In genomic region chr17:81831957-81832607, GRCh38 we compare ENCODE assay signal across 6 cellular contexts. TPM values are rescaled to one million over a fixed set of nuclear protein-coding genes. Genes with fewer than 3 reads are reported as not detected.
DNase-seq lines count a peak whose midpoint lies in the region; TF ChIP-seq lines count a peak whose summit lies in the region.

No MANE protein-coding gene starts in this region.

- peaks cover 18% of the 10 kb centered on the region for H3K36me3 Mint-ChIP-seq in dendritic cell treated with granulocyte-macrophage colony-stimulating factor and Interleukin-4, amounts not matched to agents 40 ng/mL and 50 ng/mL, for 4 days (ENCODE audit: low read depth)

- H3K27me3 ChIP-seq in H7 (ENCODE audit: control insufficient read depth, insufficient read depth, low read length) (no peaks in the 10 kb centered on the region), SJCRH30 (no peaks in the 10 kb centered on the region), prostate gland (replicated peaks; ENCODE audit: insufficient read depth) (no peaks in the 10 kb centered on the region)

- H3K27ac ChIP-seq in SJCRH30: no peak overlapping the region
- H3K27ac ChIP-seq in prostate gland: peak overlapping the region; percentile 86

- DNase-seq in H7: no peak
- DNase-seq in SJCRH30: peak in 1 of 2 experiments; percentile 55
- no peak for DNase-seq in prostate gland (ENCODE audit: low spot score)
- DNase-seq in DMS153 treated with DMSO at 0.1 percent for 48 hours (lab: John Stamatoyannopoulos, UW; ENCODE audit: unreplicated experiment): no peak
- DNase-seq in NK-92 (lab: John Stamatoyannopoulos, UW; ENCODE audit: unreplicated experiment): no peak

- peaks cover 55% of the 10 kb centered on the region for H3K4me1 Mint-ChIP-seq in dendritic cell treated with granulocyte-macrophage colony-stimulating factor and Interleukin-4, amounts not matched to agents 40 ng/mL and 50 ng/mL, for 4 days (ENCODE audit: low read depth)

- TF ChIP-seq POLR2A in prostate gland (IDR thresholded peaks at IDR 0.05): no peak

- no peak for TF ChIP-seq CTCF in prostate gland (IDR thresholded peaks at IDR 0.05)

- H3K4me3 ChIP-seq in H7 (ENCODE audit: insufficient read depth, low read depth, low read length): peak overlapping the region; percentile 86
- H3K4me3 ChIP-seq in SJCRH30: peak overlapping the region; percentile 77
- H3K4me3 ChIP-seq in prostate gland: peak overlapping the region; percentile 78 to 79

- H3K4me1 ChIP-seq in SJCRH30 (peaks cover 12% of the 10 kb centered on the region), prostate gland (replicated peaks) (peaks cover 8% of the 10 kb centered on the region)

- no peaks in the 10 kb centered on the region for H3K9me3 Mint-ChIP-seq in dendritic cell treated with granulocyte-macrophage colony-stimulating factor and Interleukin-4, amounts not matched to agents 40 ng/mL and 50 ng/mL, for 4 days

- peak overlapping the region; percentile 97 for H3K27ac Mint-ChIP-seq in dendritic cell treated with granulocyte-macrophage colony-stimulating factor and Interleukin-4, amounts not matched to agents 40 ng/mL and 50 ng/mL, for 4 days

- H3K36me3 ChIP-seq in H7 (replicated peaks; ENCODE audit: control insufficient read depth, insufficient read depth, low read length) (no peaks in the 10 kb centered on the region), SJCRH30 (no peaks in the 10 kb centered on the region), prostate gland (no peaks in the 10 kb centered on the region)

- no peaks in the 10 kb centered on the region for H3K27me3 Mint-ChIP-seq in dendritic cell treated with granulocyte-macrophage colony-stimulating factor and Interleukin-4, amounts not matched to agents 40 ng/mL and 50 ng/mL, for 4 days

- intact Hi-C loops in dendritic cell treated with granulocyte-macrophage colony-stimulating factor and Interleukin-4, amounts not matched to agents 40 ng/mL and 50 ng/mL, for 4 days (cut with micrococcal nuclease): loop anchor here (1.0 kb wide), 1 partner anchor 10 kb away; no protein-coding TSS in a partner anchor
- intact Hi-C loops in prostate gland (cut with DNase I): no loop called here

- H3K9me3 ChIP-seq in SJCRH30 (replicated peaks) (no peaks in the 10 kb centered on the region), prostate gland (no peaks in the 10 kb centered on the region)

- 22% methylated on average over 18 of the region's 18 CpGs for WGBS in prostate gland

- peak overlapping the region; percentile 90 for H3K4me3 Mint-ChIP-seq in dendritic cell treated with granulocyte-macrophage colony-stimulating factor and Interleukin-4, amounts not matched to agents 40 ng/mL and 50 ng/mL, for 4 days

RNA-seq across cellular contexts. Expression of gene MCRIP1, which starts 1.0 kb away (rescaled TPM):
- 180 and 204 TPM in 2 replicates for total RNA-seq in H7 (2014; rRNA removed; shearing (Covaris generic))
- total RNA-seq in SJCRH30 (2014; rRNA removed; shearing (Covaris generic)): 130 and 146 TPM in 2 replicates
- total RNA-seq in prostate gland: 100 to 1,000 TPM in 1 of 2 donors, 10 to 100 TPM in 1; 83.6 to 150 TPM

RNA-seq across cellular contexts. Expression of gene PPP1R27, which starts 2.8 kb away (rescaled TPM):
- total RNA-seq in H7 (2014; rRNA removed; shearing (Covaris generic)): not detected in 2 replicates
- not detected in 2 replicates for total RNA-seq in SJCRH30 (2014; rRNA removed; shearing (Covaris generic))
- 1 to 10 TPM in 1 of 2 donors, not detected in 1; 1.6 TPM for total RNA-seq in prostate gland

RNA-seq across cellular contexts. Expression of gene GCGR, which starts 28.1 kb away (rescaled TPM):
- total RNA-seq in H7 (2014; rRNA removed; shearing (Covaris generic)): 0.07 and 0.11 TPM in 2 replicates
- 0.04 TPM in 1 of 2 replicates, not detected in the other for total RNA-seq in SJCRH30 (2014; rRNA removed; shearing (Covaris generic))
- under 1 TPM in 1 of 2 donors, not detected in 1; 0.97 TPM for total RNA-seq in prostate gland

RNA-seq across cellular contexts. Expression of gene P4HB, which starts 28.3 kb away (rescaled TPM):
- total RNA-seq in H7 (2014; rRNA removed; shearing (Covaris generic)): 421 and 528 TPM in 2 replicates
- total RNA-seq in SJCRH30 (2014; rRNA removed; shearing (Covaris generic)): 558 and 620 TPM in 2 replicates
- 1,000 to 10,000 TPM in 1 of 2 donors, 100 to 1,000 TPM in 1; 509 to 2,101 TPM for total RNA-seq in prostate gland

RNA-seq across cellular contexts. Expression of gene ARHGDIA, which starts 39.1 kb away (rescaled TPM):
- 127 and 158 TPM in 2 replicates for total RNA-seq in H7 (2014; rRNA removed; shearing (Covaris generic))
- total RNA-seq in SJCRH30 (2014; rRNA removed; shearing (Covaris generic)): 201 and 216 TPM in 2 replicates
- 100 to 1,000 TPM; 193 to 274 TPM for total RNA-seq in prostate gland
